In genomic region chr12:76542908-76543307, GRCh38 we compare ENCODE assay signal across 1 cellular context.
TF ChIP-seq lines count a peak whose summit lies in the region.

No MANE protein-coding gene starts in this region.

TF ChIP-seq in HepG2, 621 proteins besides CTCF, POLR2A, EP300 and RAD21:
- TF ChIP-seq PBX2 (CRISPR knock-in tag; IDR thresholded peaks at IDR 0.05) (no peak), KMT2A (CRISPR knock-in tag; IDR thresholded peaks at IDR 0.05) (no peak), ZKSCAN5 (CRISPR knock-in tag; IDR thresholded peaks at IDR 0.05) (no peak), SCMH1 (CRISPR knock-in tag; IDR thresholded peaks at IDR 0.05; ENCODE audit: borderline replicate concordance) (no peak), ZNF766 (CRISPR knock-in tag; IDR thresholded peaks at IDR 0.05; ENCODE audit: borderline replicate concordance) (no peak), ATF4 (CRISPR knock-in tag; IDR thresholded peaks at IDR 0.05) (no peak), NR3C1 (CRISPR knock-in tag; IDR thresholded peaks at IDR 0.05) (no peak), THAP7 (CRISPR knock-in tag; IDR thresholded peaks at IDR 0.05) (no peak), HNRNPLL (IDR thresholded peaks at IDR 0.05; ENCODE audit: low read depth, low read length, poor library complexity, severe bottlenecking) (no peak)
